In the genomic region with DNA sequence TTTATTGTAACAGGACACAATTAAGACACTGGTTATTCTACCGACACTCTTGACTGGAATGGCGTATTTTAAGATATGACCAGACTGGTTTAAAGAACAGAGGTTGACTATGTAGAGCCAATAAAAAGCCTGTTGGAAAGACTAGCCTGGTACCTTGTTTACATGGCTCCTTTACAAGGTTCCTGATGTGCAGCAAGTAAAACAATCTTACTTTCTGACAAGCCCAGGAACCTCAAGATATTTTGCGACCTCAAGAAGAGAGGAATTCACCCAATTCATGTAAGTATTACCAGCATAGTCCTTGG, we compare ENCODE assay signal across 28 cellular contexts.
"Had no signal": no experiment of that assay in that cellular context is flagged by ENCODE, and none has a peak within 500 bp of the region (broad histone marks: within the 10 kb centered on the region; RNA-seq: fewer than 3 reads in every experiment).

No MANE protein-coding gene starts in this region.

- DNase-seq: activated CD4-positive, alpha-beta T cell treated with anti-CD3 and anti-CD28 coated beads for 36 hours; activated CD4-positive, alpha-beta T cell treated with anti-CD3 and anti-CD28 coated beads, Interleukin-2, amount 50 U/mL, for 1 hour; activated CD8-positive, alpha-beta T cell treated with anti-CD3 and anti-CD28 coated beads, Interleukin-2, amount 10 ng/mL, durations not matched to agents 7 days and 5 days; activated effector memory CD4-positive, alpha-beta T cell treated with anti-CD3 and anti-CD28 coated beads, Interleukin-2, amount 50 U/mL, for 16 hours; activated naive CD4-positive, alpha-beta T cell treated with Interleukin-2 at 50 U/mL for 16 hours; activated T-cell treated with anti-CD3 and anti-CD28 coated beads, Interleukin-2, amount 50 U/mL, for 4 hours; brain microvascular endothelial cell; MG63; MV-4-11; NCI-H1092 treated with DMSO at 0.1 percent for 48 hours; NCI-H1417 treated with DMSO at 0.1 percent for 48 hours; NCI-H1694; NCI-H2029 treated with DMSO at 0.1 percent for 48 hours; NCI-H345; NCI-H510A treated with DMSO at 0.1 percent for 48 hours; NCI-H69; NK-92 treated with Interleukin-12 subunit alpha and Interleukin-12 subunit beta, amount 100 ng/mL, for 24 hours; OCI-M1; Right ventricle myocardium superior; SJCRH30; SK-N-SH; T-helper 1 cell; WERI-Rb-1 had no signal

- H3K9me3 Mint-ChIP-seq: activated T-cell treated with anti-CD3 and anti-CD28 coated beads, Interleukin-2, amount 50 U/mL, for 4 hours had no signal

- H3K4me3 Mint-ChIP-seq: activated CD4-positive, alpha-beta T cell treated with anti-CD3 and anti-CD28 coated beads for 36 hours; activated CD8-positive, alpha-beta T cell treated with anti-CD3 and anti-CD28 coated beads, Interleukin-2, amount 10 ng/mL, durations not matched to agents 7 days and 5 days; activated naive CD8-positive, alpha-beta T cell; activated T-cell treated with anti-CD3 and anti-CD28 coated beads, Interleukin-2, amount 50 U/mL, for 4 hours had no signal

- H3K27me3 ChIP-seq: brain microvascular endothelial cell, cardiac muscle cell, MG63, Peyer's patch, SJCRH30 had no signal

- H3K27ac ChIP-seq: brain microvascular endothelial cell, cardiac muscle cell, KMS-11, Peyer's patch, RWPE1, SJCRH30, WERI-Rb-1 had no signal

- H3K27ac Mint-ChIP-seq: activated CD4-positive, alpha-beta T cell treated with anti-CD3 and anti-CD28 coated beads for 36 hours; activated CD8-positive, alpha-beta T cell treated with anti-CD3 and anti-CD28 coated beads, Interleukin-2, amount 10 ng/mL, durations not matched to agents 7 days and 5 days; activated naive CD8-positive, alpha-beta T cell had no signal

- H3K9me3 ChIP-seq: MG63, Peyer's patch, SJCRH30, SK-N-SH had no signal

- H3K36me3 Mint-ChIP-seq: activated naive CD8-positive, alpha-beta T cell had no signal

- H3K27me3 Mint-ChIP-seq: activated CD4-positive, alpha-beta T cell treated with anti-CD3 and anti-CD28 coated beads for 36 hours; activated naive CD8-positive, alpha-beta T cell had no signal

- H3K36me3 ChIP-seq: brain microvascular endothelial cell, cardiac muscle cell, Peyer's patch, WERI-Rb-1 had no signal

- ATAC-seq: activated CD4-positive, alpha-beta T cell treated with anti-CD3 and anti-CD28 coated beads for 36 hours; activated CD8-positive, alpha-beta T cell treated with anti-CD3 and anti-CD28 coated beads, Interleukin-2, amount 10 ng/mL, durations not matched to agents 7 days and 5 days; activated T-cell treated with anti-CD3 and anti-CD28 coated beads, Interleukin-2, amount 50 U/mL, for 4 hours had no signal

- H3K4me3 ChIP-seq: cardiac muscle cell, MG63, Peyer's patch, SJCRH30 had no signal

- H3K4me1 ChIP-seq: Peyer's patch, SJCRH30 had no signal
